8 cellular contexts compared by ENCODE assay signal in genomic region chr1:205227584-205228006, GRCh38. TPM values are rescaled to one million over a fixed set of nuclear protein-coding genes. Genes with fewer than 3 reads are reported as not detected.
DNase-seq lines count a peak whose midpoint lies in the region; ATAC-seq and FAIRE-seq lines count a peak whose summit lies in the region.

Gene TMCC2 (plus strand): TSS chr1:205227946. CDS start chr1:205228565, 619 bp downstream.

- H3K4me3 ChIP-seq in Karpas-422 (ENCODE audit: low read length) (peak within 1 kb of the TSS; percentile 74), mucosa of rectum (ENCODE audit: low read length in 2 of 2) (peak within 1 kb of the TSS; percentile 65 to 69)

- ATAC-seq in GM19438 (IDR thresholded peaks at IDR 0.05; ENCODE audit: low read depth, unreplicated experiment) (peak; percentile 95), esophagus mucosa (peak; percentile 77)

- no peak within 1 kb of the TSS for H3K27ac ChIP-seq in Karpas-422 (ENCODE audit: low read length)
- no peak within 1 kb of the TSS for H3K27ac ChIP-seq in mucosa of rectum (ENCODE audit: low read depth in 2 of 2, low read length in 2 of 2)

- H3K27me3 ChIP-seq in Karpas-422 (ENCODE audit: low read length) (no peaks in the 10 kb centered on the region), mucosa of rectum (ENCODE audit: control insufficient read depth in 2 of 2, insufficient read depth in 2 of 2, low read length in 2 of 2) (peaks cover 0 to 21% of the 10 kb centered on the region in 2 donors)

- DNase-seq in AG08396 (ENCODE audit: low spot score) (peak; percentile 98), Karpas-422 (peak; percentile 96), RCC 7860 (ENCODE audit: low spot score) (peak; percentile 54)
- DNase-seq in activated T-cell treated with anti-CD3 and anti-CD28 coated beads, Interleukin-2, amount 50 U/mL, for 48 hours = peak; percentile 88 to 90
- peak; percentile 80 for DNase-seq in stimulated activated CD8-positive, alpha-beta memory T cell treated with anti-CD3 and anti-CD28 coated beads, Interleukin-4, amount 100 ng/mL, for 24 hours (ENCODE audit: low read depth)

- no peak for FAIRE-seq in RCC 7860 (lab: Jason Lieb, UNC)

- H3K4me2 ChIP-seq in Karpas-422 (ENCODE audit: low read depth, low read length, poor library complexity, severe bottlenecking) = peak within 1 kb of the TSS; percentile 98

- H3K9ac ChIP-seq in Karpas-422 (ENCODE audit: low read length) (peak within 1 kb of the TSS; percentile 70), mucosa of rectum (ENCODE audit: low read depth in 1 of 2, low read length in 2 of 2) (peak within 1 kb of the TSS; percentile 22 to 32)

- no peaks in the 10 kb centered on the region for H3K9me2 ChIP-seq in Karpas-422 (replicated peaks; ENCODE audit: insufficient read depth, low read length)

- H3K36me3 ChIP-seq in Karpas-422 (ENCODE audit: insufficient read depth, low read length) (no peaks in the 10 kb centered on the region), mucosa of rectum (ENCODE audit: control insufficient read depth in 2 of 2, insufficient read depth in 2 of 2, low read length in 2 of 2) (no peaks in the 10 kb centered on the region)

- no peaks in the 10 kb centered on the region for H3K9me3 ChIP-seq in Karpas-422 (ENCODE audit: low read length)
- H3K9me3 ChIP-seq in mucosa of rectum (ENCODE audit: control insufficient read depth in 2 of 2, low read length in 2 of 2) = no peaks in the 10 kb centered on the region

- peak within 1 kb of the TSS; percentile 86 for H2AFZ ChIP-seq in Karpas-422 (ENCODE audit: low read length)

- H3K79me2 ChIP-seq in Karpas-422 (ENCODE audit: low read length) = no peaks in the 10 kb centered on the region

- peaks cover 30% of the 10 kb centered on the region for H3K4me1 ChIP-seq in Karpas-422 (ENCODE audit: low read length)
- peaks cover 12 to 18% of the 10 kb centered on the region in 2 donors for H3K4me1 ChIP-seq in mucosa of rectum (ENCODE audit: control insufficient read depth in 2 of 2, insufficient read depth in 2 of 2, low read length in 2 of 2)

- H4K20me1 ChIP-seq in Karpas-422 (ENCODE audit: insufficient read depth, low read depth, low read length) = no peaks in the 10 kb centered on the region

RNA-seq across cellular contexts. Expression of gene TMCC2, which starts in this region (rescaled TPM):
- 0.89 and 1.3 TPM in 2 replicates for total RNA-seq in Karpas-422 (2014; rRNA removed; shearing (Covaris generic); ENCODE audit: low replicate concordance)
- 1.00 TPM for total RNA-seq in esophagus mucosa

Comparison
In these comparisons a context has a peak if more than half of its experiments do, and no peak if none do; other contexts are left out.
1. Peak in ATAC-seq in esophagus mucosa; RNA of the gene not detected or under 1 TPM.